Comparison of ENCODE assay signal across 18 cellular contexts in genomic region chr1:203271962-203272632, GRCh38. TPM values are rescaled to one million over a fixed set of nuclear protein-coding genes. Genes with fewer than 3 reads are reported as not detected.
DNase-seq lines count a peak whose midpoint lies in the region; ATAC-seq and TF ChIP-seq lines count a peak whose summit lies in the region.
"Had no signal": no experiment of that assay in that cellular context is flagged by ENCODE, and none has a peak within 500 bp of the region (broad histone marks: within the 10 kb centered on the region; RNA-seq: fewer than 3 reads in every experiment).

No MANE protein-coding gene starts in this region.

- CTCF ChIA-PET in GM10248 (lab: Yijun Ruan, JAX) = interaction anchor here (0.8 to 14.4 kb wide), 18 partner anchors 10 to 418 kb away, joined by 3 to 690 read pairs (median 12); partner anchors contain the start of genes BTG2, FMOD and OPTC

- intact Hi-C loops in sciatic nerve (cut with DNase I) = loop anchor here (2.0 to 10.0 kb wide), 4 partner anchors 35 to 423 kb away; partner anchors contain the start of gene BTG2

- no peaks in the 10 kb centered on the region for H3K9me2 ChIP-seq in Karpas-422 (replicated peaks; ENCODE audit: insufficient read depth, low read length)

- TF ChIP-seq CTCF in coronary artery (IDR thresholded peaks at IDR 0.05) = no peak
- no peak for TF ChIP-seq CTCF in GM10248 (IDR thresholded peaks at IDR 0.05; ENCODE audit: control extremely low read depth, extremely low read depth, low read depth, missing control alignments)

- peak overlapping the region; percentile 92 for H3K4me2 ChIP-seq in Karpas-422 (ENCODE audit: low read depth, low read length, poor library complexity, severe bottlenecking)

- H3K27ac ChIP-seq in Karpas-422 (ENCODE audit: low read length) (peak overlapping the region; percentile 95), coronary artery (no peak overlapping the region)
- H3K27ac ChIP-seq: C4-2B, SJSA1 had no signal

- peak overlapping the region; percentile 90 for H3K9ac ChIP-seq in Karpas-422 (ENCODE audit: low read length)

- H3K79me2 ChIP-seq in Karpas-422 (ENCODE audit: low read length) = no peaks in the 10 kb centered on the region

- H3K4me3 ChIP-seq in Karpas-422 (ENCODE audit: low read length) (peak overlapping the region; percentile 69; the same call in 1 of the 2 replicates), coronary artery (no peak overlapping the region)
- H3K4me3 ChIP-seq: SJSA1 had no signal

- no peak overlapping the region for H2AFZ ChIP-seq in Karpas-422 (ENCODE audit: low read length)

- DNase-seq in DMS 273 (lab: John Stamatoyannopoulos, UW; ENCODE audit: unreplicated experiment) = peak; percentile 94
- no peak for DNase-seq in Karpas-422
- DNase-seq in coronary artery (ENCODE audit: low spot score) = peak; percentile 76
- peak; percentile 75 for DNase-seq in sciatic nerve (ENCODE audit: low spot score)
- DNase-seq in GM10248 (ENCODE audit: extremely low spot score) = no peak
- DNase-seq in C1 segment of cervical spinal cord (lab: John Stamatoyannopoulos, UW) = no peak
- DNase-seq: activated T-cell treated with anti-CD3 and anti-CD28 coated beads, Interleukin-2, amount 50 U/mL, for 1 hour; effector CD8-positive, alpha-beta T cell; GOT3; NCI-H1092 treated with DMSO at 0.1 percent for 48 hours; NCI-H2171 treated with DMSO at 0.1 percent for 48 hours; psoas muscle; T-helper 9 cell had no signal

- H3K27me3 ChIP-seq in Karpas-422 (ENCODE audit: low read length) = no peaks in the 10 kb centered on the region
- H3K27me3 ChIP-seq: SJSA1 had no signal

- H3K9me3 ChIP-seq in Karpas-422 (ENCODE audit: low read length) = no peaks in the 10 kb centered on the region
- H3K9me3 ChIP-seq: psoas muscle, SJSA1 had no signal

- H3K4me1 ChIP-seq in Karpas-422 (ENCODE audit: low read length) = peaks cover 74% of the 10 kb centered on the region

- ATAC-seq in sciatic nerve (no peak), HG03280 (IDR thresholded peaks at IDR 0.05; ENCODE audit: unreplicated experiment) (no peak)

- no peaks in the 10 kb centered on the region for H4K20me1 ChIP-seq in Karpas-422 (ENCODE audit: insufficient read depth, low read depth, low read length)

- H3K36me3 ChIP-seq in Karpas-422 (ENCODE audit: insufficient read depth, low read length) = no peaks in the 10 kb centered on the region
- H3K36me3 ChIP-seq: SJSA1 had no signal

- POLR2A ChIA-PET in GM10248 (lab: Yijun Ruan, JAX) = interaction anchor here (1.4 to 2.3 kb wide), 3 partner anchors 17 to 37 kb away, joined by 5 to 21 read pairs (median 7); partner anchors contain the start of gene BTG2

RNA-seq across cellular contexts. Expression of gene BTG2, which starts 33.2 kb away (rescaled TPM):
- total RNA-seq in Karpas-422 (2014; rRNA removed; shearing (Covaris generic); ENCODE audit: low replicate concordance) = 245 and 258 TPM in 2 replicates
- 83.5 TPM for total RNA-seq in sciatic nerve

RNA-seq across cellular contexts. Expression of gene CHIT1, which starts 42.6 kb away (rescaled TPM):
- 0.89 and 15.2 TPM in 2 replicates for total RNA-seq in Karpas-422 (2014; rRNA removed; shearing (Covaris generic); ENCODE audit: low replicate concordance)
- 0.22 TPM for total RNA-seq in sciatic nerve
- total RNA-seq: Daoy, HepG2, SJSA1 had no signal

Comparison
In these comparisons a context has a peak if more than half of its experiments do, and no peak if none do; other contexts are left out.
1. DNase-seq: peak in DMS 273 (single experiment), coronary artery (single experiment) and sciatic nerve (single experiment); none in Karpas-422 (single experiment), GM10248 (single experiment) and C1 segment of cervical spinal cord (0 of 14).